8 cellular contexts compared by ENCODE assay signal in genomic region chr10:30783939-30784500, GRCh38.
DNase-seq lines count a peak whose midpoint lies in the region; ATAC-seq, FAIRE-seq and TF ChIP-seq lines count a peak whose summit lies in the region.

No MANE protein-coding gene starts in this region.

- no peaks in the 10 kb centered on the region for H3K9me3 ChIP-seq in skeletal muscle tissue (ENCODE audit: control insufficient read depth in 3 of 3, low read length in 3 of 3)

- no peak for FAIRE-seq in bronchial epithelial cell (lab: Jason Lieb, UNC)

- H3K27me3 ChIP-seq in bronchial epithelial cell (ENCODE audit: control insufficient read depth, insufficient read depth, low read length) (no peaks in the 10 kb centered on the region), skeletal muscle tissue (ENCODE audit: control insufficient read depth in 3 of 3, insufficient read depth in 3 of 3, low read length in 3 of 3) (no peaks in the 10 kb centered on the region)

- peak; percentile 46 for DNase-seq in DMS53 treated with DMSO at 0.1 percent for 48 hours (lab: John Stamatoyannopoulos, UW; ENCODE audit: unreplicated experiment)
- peak; percentile 78 for DNase-seq in NCI-H2227 (lab: John Stamatoyannopoulos, UW; ENCODE audit: unreplicated experiment)
- peak; percentile 53 to 63 (median 60) for DNase-seq in activated CD4-positive, CD25-positive, alpha-beta regulatory T cell (lab: John Stamatoyannopoulos, UW)
- peak; percentile 40 for DNase-seq in bronchial epithelial cell (ENCODE audit: low read depth)
- peak; percentile 89 for DNase-seq in iPS-NIHi11 (ENCODE audit: low spot score)

- peak overlapping the region; percentile 94 for H3K27ac ChIP-seq in skeletal muscle tissue (ENCODE audit: low read depth, low read length)

- peak overlapping the region; percentile 63 to 69 (median 66) for H3K9ac ChIP-seq in skeletal muscle tissue (ENCODE audit: low read depth in 1 of 3, low read length in 3 of 3)

- H3K4me1 ChIP-seq in skeletal muscle tissue (ENCODE audit: control insufficient read depth in 3 of 3, insufficient read depth in 3 of 3, low read length in 3 of 3): peaks cover 20 to 25% (median 22%) of the 10 kb centered on the region in 3 donors

- H3K4me3 ChIP-seq in bronchial epithelial cell (ENCODE audit: low read depth, low read length) (peak overlapping the region; percentile 48), skeletal muscle tissue (ENCODE audit: low read length in 3 of 3) (peak overlapping the region; percentile 62 to 86 (median 80))

- peak; percentile 46 for ATAC-seq in HG02571 (IDR thresholded peaks at IDR 0.05; ENCODE audit: unreplicated experiment)
- no peak for ATAC-seq in GM18519 (IDR thresholded peaks at IDR 0.05; ENCODE audit: low FRiP score, unreplicated experiment)

- peak; percentile 93 for TF ChIP-seq CTCF in bronchial epithelial cell (IDR thresholded peaks at IDR 0.05; ENCODE audit: insufficient read depth, low read length, severe bottlenecking)

- H3K36me3 ChIP-seq in bronchial epithelial cell (ENCODE audit: control insufficient read depth, insufficient read depth, low read length) (no peaks in the 10 kb centered on the region), skeletal muscle tissue (ENCODE audit: control insufficient read depth in 3 of 3, insufficient read depth in 3 of 3, low read length in 3 of 3) (no peaks in the 10 kb centered on the region)
